ENCODE assay signal across 18 cellular contexts in the genomic region with DNA sequence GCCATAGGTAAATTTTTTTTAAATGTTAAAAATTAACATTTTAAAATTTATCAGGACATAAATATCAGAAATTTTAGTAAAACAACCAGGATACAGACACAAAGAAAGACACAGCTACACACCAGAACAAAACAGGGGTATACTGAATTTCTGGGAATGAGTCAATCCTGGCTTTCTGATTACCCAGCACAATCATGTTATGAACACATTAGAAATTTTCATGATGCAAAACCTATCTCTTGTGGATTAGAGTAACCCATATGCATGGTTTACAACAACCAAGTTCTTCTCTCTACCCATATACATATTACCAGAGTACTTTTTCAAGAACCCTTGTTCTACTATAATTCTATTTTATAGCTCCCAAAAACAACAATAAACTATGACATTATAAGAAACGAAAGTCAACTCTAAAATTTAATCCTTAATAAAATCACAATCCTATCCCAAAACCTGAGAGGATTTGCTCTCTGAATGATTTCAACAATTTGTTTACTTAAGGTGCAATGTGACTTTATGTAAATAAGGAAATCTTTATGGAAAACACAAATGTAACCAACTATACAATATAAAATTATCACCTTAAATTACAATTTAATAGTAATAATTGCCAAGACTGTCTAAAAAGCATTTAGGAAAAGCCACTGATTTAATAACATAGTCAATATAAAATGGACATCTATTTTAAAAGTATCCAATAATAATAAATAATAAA.
DNase-seq lines count a peak whose midpoint lies in the region; ATAC-seq and TF ChIP-seq lines count a peak whose summit lies in the region.
"Had no signal": no experiment of that assay in that cellular context is flagged by ENCODE, and none has a peak within 500 bp of the region (broad histone marks: within the 10 kb centered on the region; RNA-seq: fewer than 3 reads in every experiment).

No MANE protein-coding gene starts in this region.

- no peaks in the 10 kb centered on the region for H3K27me3 ChIP-seq in liver (ENCODE audit: control insufficient read depth in 4 of 4, insufficient read depth in 4 of 4, low read length in 3 of 4)
- H3K27me3 ChIP-seq: BLaER1 had no signal

- no peaks in the 10 kb centered on the region for H3K9me3 Mint-ChIP-seq in stimulated activated naive CD8-positive, alpha-beta T cell treated with anti-CD3 and anti-CD28 coated beads, Interleukin-15, amount 100 ng/mL, for 72 hours
- H3K9me3 Mint-ChIP-seq: GM23338 had no signal

- H3K9ac ChIP-seq in liver (ENCODE audit: low read depth in 1 of 2, low read length in 2 of 2), result no peak overlapping the region
- H3K9ac ChIP-seq: BLaER1 had no signal

- H3K36me3 ChIP-seq in liver (ENCODE audit: control insufficient read depth in 4 of 4, insufficient read depth in 3 of 4, low read depth in 1 of 4, low read length in 3 of 4), result no peaks in the 10 kb centered on the region

- no peak for TF ChIP-seq CTCF in liver (IDR thresholded peaks at IDR 0.05; ENCODE audit: low read depth, low read length, missing input control)

- H3K9me3 ChIP-seq in liver (ENCODE audit: control insufficient read depth in 4 of 4, low read length in 3 of 4), result no peaks in the 10 kb centered on the region
- H3K9me3 ChIP-seq: BLaER1 had no signal

- WGBS in liver, result 42% methylated on average over 1 of the region's 1 CpG

- no peak for TF ChIP-seq RAD21 in liver (IDR thresholded peaks at IDR 0.05)

- peak; percentile 59 for ATAC-seq in stimulated activated naive CD8-positive, alpha-beta T cell treated with anti-CD3 and anti-CD28 coated beads, Interleukin-15, amount 100 ng/mL, for 72 hours
- ATAC-seq in stimulated activated naive CD8-positive, alpha-beta T cell treated with anti-CD3 and anti-CD28 coated beads, Interleukin-15, Interleukin-2, amounts not matched to agents 100 U/mL and 50 U/mL, for 24 hours, result no peak
- ATAC-seq: GM23338 had no signal

- no peak overlapping the region for H3K4me3 Mint-ChIP-seq in stimulated activated naive CD8-positive, alpha-beta T cell treated with anti-CD3 and anti-CD28 coated beads, Interleukin-15, amount 100 ng/mL, for 72 hours
- H3K4me3 Mint-ChIP-seq: CD14-positive monocyte; CD4-positive, alpha-beta memory T cell; GM23338 had no signal

- no peaks in the 10 kb centered on the region for H3K4me1 Mint-ChIP-seq in stimulated activated naive CD8-positive, alpha-beta T cell treated with anti-CD3 and anti-CD28 coated beads, Interleukin-15, amount 100 ng/mL, for 72 hours
- H3K4me1 Mint-ChIP-seq: CD14-positive monocyte had no signal

- no peak overlapping the region for H3K4me3 ChIP-seq in liver (ENCODE audit: low read depth in 1 of 3, low read length in 3 of 3)
- H3K4me3 ChIP-seq: BLaER1, GM23338 had no signal

- peak; percentile 5 for DNase-seq in NCI-H2029 (lab: John Stamatoyannopoulos, UW)
- DNase-seq in NCI-H2029 treated with DMSO at 0.1 percent for 48 hours (lab: John Stamatoyannopoulos, UW), result no peak
- DNase-seq in stimulated activated naive CD8-positive, alpha-beta T cell treated with anti-CD3 and anti-CD28 coated beads, Interleukin-15, amount 100 ng/mL, for 72 hours, result no peak
- DNase-seq in stimulated activated naive CD8-positive, alpha-beta T cell treated with anti-CD3 and anti-CD28 coated beads, Interleukin-15, Interleukin-2, amounts not matched to agents 100 U/mL and 50 U/mL, for 24 hours, result no peak
- DNase-seq in stimulated activated CD8-positive, alpha-beta memory T cell treated with anti-CD3 and anti-CD28 coated beads, Interleukin-4, amount 100 ng/mL, for 48 hours, result no peak
- DNase-seq in superior temporal gyrus (ENCODE audit: extremely low spot score), result no peak
- DNase-seq: CD4-positive, alpha-beta memory T cell; DMS153; DMS79; GDM1; HCEC 1CT; IMR-90 had no signal

- no peak overlapping the region for H3K27ac ChIP-seq in liver (ENCODE audit: low read depth in 1 of 2, low read length in 2 of 2)
- H3K27ac ChIP-seq: 22Rv1, BLaER1, HL-60 had no signal

- no peaks in the 10 kb centered on the region for H3K4me1 ChIP-seq in liver (ENCODE audit: control insufficient read depth in 4 of 4, insufficient read depth in 4 of 4, low read length in 3 of 4)
- H3K4me1 ChIP-seq: BLaER1 had no signal

- H3K27me3 Mint-ChIP-seq in stimulated activated naive CD8-positive, alpha-beta T cell treated with anti-CD3 and anti-CD28 coated beads, Interleukin-15, amount 100 ng/mL, for 72 hours, result no peaks in the 10 kb centered on the region
- H3K27me3 Mint-ChIP-seq: CD4-positive, alpha-beta memory T cell had no signal

- no peak overlapping the region for H3K27ac Mint-ChIP-seq in stimulated activated naive CD8-positive, alpha-beta T cell treated with anti-CD3 and anti-CD28 coated beads, Interleukin-15, amount 100 ng/mL, for 72 hours
- H3K27ac Mint-ChIP-seq: CD14-positive monocyte; CD4-positive, alpha-beta memory T cell; GM23338 had no signal

TF ChIP-seq in liver, 16 proteins besides CTCF, POLR2A, EP300 and RAD21:
- TF ChIP-seq, protein P1, sequence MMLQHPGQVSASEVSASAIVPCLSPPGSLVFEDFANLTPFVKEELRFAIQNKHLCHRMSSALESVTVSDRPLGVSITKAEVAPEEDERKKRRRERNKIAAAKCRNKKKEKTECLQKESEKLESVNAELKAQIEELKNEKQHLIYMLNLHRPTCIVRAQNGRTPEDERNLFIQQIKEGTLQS (IDR thresholded peaks at IDR 0.05), result no peak
- TF ChIP-seq FOXA2 (IDR thresholded peaks at IDR 0.05), result peak; percentile 58
